ENCODE assay signal across 2 cellular contexts in genomic region chr7:304574-305409, GRCh38.
TF ChIP-seq lines count a peak whose summit lies in the region.

No MANE protein-coding gene starts in this region.

TF ChIP-seq in A549, 52 proteins besides CTCF, POLR2A, EP300 and RAD21:
- TF ChIP-seq SMC3 (IDR thresholded peaks at IDR 0.05), result no peak
- no peak for TF ChIP-seq HOXB5 (CRISPR knock-in tag; IDR thresholded peaks at IDR 0.05)
- no peak for TF ChIP-seq CBX2 (IDR thresholded peaks at IDR 0.05; ENCODE audit: borderline replicate concordance, low read depth)
- no peak for TF ChIP-seq BHLHE40 (IDR thresholded peaks at IDR 0.05; ENCODE audit: low read depth, low read length)
- TF ChIP-seq NFE2L2 (conservative IDR thresholded peaks at IDR 0.05; ENCODE audit: low read length), result 0 out of 2 replicates have a peak, but pooled peaks have one; percentile 38
- TF ChIP-seq CHD4 (IDR thresholded peaks at IDR 0.05; ENCODE audit: borderline replicate concordance), result no peak
- no peak for TF ChIP-seq ZNF302 (CRISPR knock-in tag; IDR thresholded peaks at IDR 0.05)

TF ChIP-seq in H1, 55 proteins besides CTCF, POLR2A, EP300 and RAD21:
- TF ChIP-seq MAFK (IDR thresholded peaks at IDR 0.05; ENCODE audit: low read depth, low read length) (no peak), KDM1A (IDR thresholded peaks at IDR 0.05; ENCODE audit: borderline replicate concordance, low read length) (no peak), SUZ12 (IDR thresholded peaks at IDR 0.05; ENCODE audit: low read length) (no peak)
